ENCODE assay signal across 1 cellular context in the genomic region with DNA sequence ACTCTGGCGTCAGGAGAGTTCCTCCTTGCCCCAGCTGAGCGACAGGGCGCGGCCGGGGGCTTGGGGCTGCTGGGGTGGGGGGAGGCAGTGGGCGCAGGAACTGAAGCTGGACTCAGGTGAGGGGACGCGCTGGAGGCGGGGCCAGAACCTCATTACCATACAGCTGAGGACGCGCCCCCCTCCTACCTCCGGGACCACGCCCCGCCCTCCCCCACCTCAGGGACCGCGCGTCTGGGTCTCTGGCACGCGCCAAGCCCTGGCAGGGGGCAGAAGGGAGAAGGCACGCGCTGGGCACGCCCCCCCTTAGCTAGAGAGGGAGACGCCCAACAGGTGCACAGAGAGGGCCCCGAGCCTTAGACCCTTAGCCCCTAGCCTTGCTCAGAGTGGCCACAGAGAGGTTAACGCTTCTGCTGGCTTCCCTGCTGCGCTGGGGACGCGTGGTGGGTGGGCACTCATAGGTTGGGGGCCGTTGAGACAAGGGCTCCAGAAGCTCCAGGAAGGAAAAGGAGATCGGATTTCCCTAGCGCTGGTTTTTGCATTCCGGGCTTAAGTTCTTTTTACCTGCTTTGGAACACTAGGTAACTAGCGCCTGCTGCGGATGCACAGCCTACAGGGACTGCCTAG.
A peak's percentile ranks its signal among the peaks of the same experiment; 100 is the strongest.
TF ChIP-seq lines count a peak whose summit lies in the region.

No MANE protein-coding gene starts in this region.

TF ChIP-seq in H1, 55 proteins besides CTCF, POLR2A, EP300 and RAD21:
- no peak for TF ChIP-seq ZNF274 (IDR thresholded peaks at IDR 0.05; ENCODE audit: borderline replicate concordance, extremely low read depth, low read length)
- TF ChIP-seq CEBPB (IDR thresholded peaks at IDR 0.05; ENCODE audit: low read depth, low read length) = no peak
- TF ChIP-seq TAF7 (optimal IDR thresholded peaks at IDR 0.05; ENCODE audit: borderline replicate concordance, low read depth, low read length) = peak; percentile 37
- no peak for TF ChIP-seq SIX5 (IDR thresholded peaks at IDR 0.05; ENCODE audit: low read depth, low read length)
- TF ChIP-seq MAX (IDR thresholded peaks at IDR 0.05) = peak; percentile 71; the same call in 1 of the 2 replicates
- peak; percentile 7 for TF ChIP-seq KDM4A (IDR thresholded peaks at IDR 0.05; ENCODE audit: low read depth, low read length, severe bottlenecking)
- no peak for TF ChIP-seq EZH2 (IDR thresholded peaks at IDR 0.05; ENCODE audit: low read depth, low read length, severe bottlenecking)
- no peak for TF ChIP-seq KDM1A (IDR thresholded peaks at IDR 0.05; ENCODE audit: borderline replicate concordance, low read length)
- no peak for TF ChIP-seq SP2 (IDR thresholded peaks at IDR 0.05; ENCODE audit: low read length)
